ENCODE assay signal across 25 cellular contexts in the genomic region with DNA sequence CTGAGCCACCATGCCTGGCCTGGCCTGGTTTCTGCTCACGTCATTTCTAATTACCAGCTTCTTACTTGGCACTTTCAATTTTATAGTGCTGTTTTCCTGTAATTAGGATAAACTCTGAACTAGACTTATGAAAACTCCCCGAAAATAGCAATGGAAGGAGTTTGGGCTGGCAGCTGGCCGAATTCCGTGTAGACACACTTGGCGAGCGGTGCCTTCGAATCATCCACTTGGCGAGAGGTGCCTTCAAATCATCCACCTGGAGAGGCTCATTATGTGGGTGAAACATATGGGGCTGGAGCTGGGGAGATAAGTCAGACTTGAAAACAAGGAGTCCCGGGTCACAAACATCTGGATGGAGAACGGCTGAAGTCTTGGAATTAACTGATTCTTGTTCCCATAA.
"Had no signal": no experiment of that assay in that cellular context is flagged by ENCODE, and none has a peak within 500 bp of the region (broad histone marks: within the 10 kb centered on the region; RNA-seq: fewer than 3 reads in every experiment).

No MANE protein-coding gene starts in this region.

- H3K36me3 ChIP-seq: breast epithelium had no signal

- H3K36me3 Mint-ChIP-seq: activated CD8-positive, alpha-beta memory T cell treated with anti-CD3 and anti-CD28 coated beads, Interleukin-2, amount 10 ng/mL, durations not matched to agents 7 days and 5 days; T-cell had no signal

- H3K9me3 ChIP-seq: breast epithelium had no signal

- DNase-seq: activated B cell treated with CpG ODN at 0.5 μM for 24 hours; activated CD4-positive, alpha-beta T cell treated with anti-CD3 and anti-CD28 coated beads for 1 hour; activated CD4-positive, alpha-beta T cell treated with anti-CD3 and anti-CD28 coated beads, Interleukin-2, amount 10 ng/mL, durations not matched to agents 24 days and 14 days; activated CD4-positive, alpha-beta T cell treated with anti-CD3 and anti-CD28 coated beads, Interleukin-2, amount 50 U/mL, for 48 hours; activated CD8-positive, alpha-beta memory T cell treated with anti-CD3 and anti-CD28 coated beads, Interleukin-2, amount 10 ng/mL, durations not matched to agents 7 days and 5 days; activated naive CD4-positive, alpha-beta T cell treated with anti-CD3 and anti-CD28 coated beads, Interleukin-2, amount 50 U/mL, for 16 hours; aorta; caudate nucleus; Karpas-422; NCI-H1105 treated with DMSO at 0.1 percent for 48 hours; NCI-H1436 treated with DMSO at 0.1 percent for 48 hours; NCI-H187; NCI-H2081; NCI-H2227 treated with DMSO at 0.1 percent for 48 hours; NCI-H446 treated with DMSO at 0.1 percent for 48 hours; NCI-H526 treated with DMSO at 0.1 percent for 48 hours; NCI-H82; RPMI8226; T-cell; T-helper 2 cell; T1000 had no signal

- H3K4me1 Mint-ChIP-seq: activated B cell treated with CpG ODN at 0.5 μM for 24 hours; activated CD4-positive, alpha-beta T cell treated with anti-CD3 and anti-CD28 coated beads, Interleukin-2, amount 10 ng/mL, durations not matched to agents 24 days and 14 days; activated CD8-positive, alpha-beta memory T cell treated with anti-CD3 and anti-CD28 coated beads, Interleukin-2, amount 10 ng/mL, durations not matched to agents 7 days and 5 days; T-cell had no signal

- H3K4me3 ChIP-seq: breast epithelium, SK-N-MC had no signal

- H3K4me3 Mint-ChIP-seq: activated B cell treated with CpG ODN at 0.5 μM for 24 hours; activated CD4-positive, alpha-beta T cell treated with anti-CD3 and anti-CD28 coated beads, Interleukin-2, amount 10 ng/mL, durations not matched to agents 24 days and 14 days; activated CD8-positive, alpha-beta memory T cell treated with anti-CD3 and anti-CD28 coated beads, Interleukin-2, amount 10 ng/mL, durations not matched to agents 7 days and 5 days; T-cell had no signal

- H3K4me1 ChIP-seq: breast epithelium had no signal

- ATAC-seq: activated CD8-positive, alpha-beta memory T cell treated with anti-CD3 and anti-CD28 coated beads, Interleukin-2, amount 10 ng/mL, durations not matched to agents 7 days and 5 days; Panc1; Right ventricle myocardium inferior; T-cell had no signal

- H3K27ac Mint-ChIP-seq: activated B cell treated with CpG ODN at 0.5 μM for 24 hours; activated CD4-positive, alpha-beta T cell treated with anti-CD3 and anti-CD28 coated beads, Interleukin-2, amount 10 ng/mL, durations not matched to agents 24 days and 14 days; activated CD8-positive, alpha-beta memory T cell treated with anti-CD3 and anti-CD28 coated beads, Interleukin-2, amount 10 ng/mL, durations not matched to agents 7 days and 5 days; T-cell had no signal

- H3K27me3 ChIP-seq: breast epithelium had no signal

- H3K9me3 Mint-ChIP-seq: activated B cell treated with CpG ODN at 0.5 μM for 24 hours; activated CD4-positive, alpha-beta T cell treated with anti-CD3 and anti-CD28 coated beads, Interleukin-2, amount 10 ng/mL, durations not matched to agents 24 days and 14 days; T-cell had no signal

- H3K27ac ChIP-seq: breast epithelium, SK-N-MC had no signal
